In the genomic region with DNA sequence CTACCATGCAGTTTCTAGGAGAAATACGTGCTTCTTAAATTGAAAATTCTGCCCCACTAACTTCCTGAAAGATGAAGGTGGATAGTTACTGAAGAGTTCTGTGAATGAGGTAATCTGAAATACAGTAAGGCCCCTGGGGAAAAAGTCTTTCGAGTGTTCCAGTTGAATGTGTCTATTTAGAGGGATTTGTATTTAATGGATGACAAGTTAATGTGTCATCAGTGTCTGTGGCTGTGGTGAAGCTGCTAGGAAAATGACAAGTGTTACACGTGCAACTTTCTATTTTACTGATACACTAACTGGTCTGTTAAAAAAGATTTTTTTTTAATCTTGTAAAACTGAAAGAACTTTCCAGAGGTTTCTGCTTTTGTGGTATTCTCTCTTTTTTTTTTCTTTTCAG, we compare ENCODE assay signal across 9 cellular contexts.
A peak's percentile ranks its signal among the peaks of the same experiment; 100 is the strongest.
DNase-seq lines count a peak whose midpoint lies in the region; ATAC-seq, FAIRE-seq and TF ChIP-seq lines count a peak whose summit lies in the region.
"Had no signal": no experiment of that assay in that cellular context is flagged by ENCODE, and none has a peak within 500 bp of the region (broad histone marks: within the 10 kb centered on the region; RNA-seq: fewer than 3 reads in every experiment).

No MANE protein-coding gene starts in this region.

- POLR2A ChIA-PET in HepG2 (lab: Yijun Ruan, JAX), result no interaction called here

- 12% methylated on average over 3 of the region's 3 CpGs for WGBS in HepG2 (ENCODE audit: low lambda C conversion rate)
- 64% methylated on average over 3 of the region's 3 CpGs for WGBS in right lobe of liver (ENCODE audit: insufficient coverage, low coverage, low lambda C conversion rate, missing lambda C conversion rate)

- H3K4me1 ChIP-seq in HepG2 (ENCODE audit: insufficient read depth, low read length) (no peaks in the 10 kb centered on the region), right lobe of liver (no peaks in the 10 kb centered on the region)

- peaks cover 13% of the 10 kb centered on the region for H3K4me1 Mint-ChIP-seq in stimulated activated naive CD8-positive, alpha-beta T cell treated with anti-CD3 and anti-CD28 coated beads, Interleukin-15, amount 100 ng/mL, for 72 hours

- H3K4me2 ChIP-seq in HepG2 (ENCODE audit: low read depth, low read length), result no peak overlapping the region

- in situ Hi-C loops in HepG2 (cut with HindIII; ENCODE audit: extremely low pct_ligation_motif_present, low pct_unique_long_range_greater_than_20kb), result no loop called here

- TF ChIP-seq EP300 in HepG2 (IDR thresholded peaks at IDR 0.05; ENCODE audit: low read depth in 2 of 2, low read length in 2 of 2), result no peak
- no peak for TF ChIP-seq EP300 in HepG2 (CRISPR knock-in tag; IDR thresholded peaks at IDR 0.05; ENCODE audit: borderline replicate concordance)

- H3K36me3 ChIP-seq in HepG2 (replicated peaks in 1 of 2; ENCODE audit: control insufficient read depth in 1 of 2, insufficient read depth in 2 of 2, low read length in 2 of 2) (no peaks in the 10 kb centered on the region), right lobe of liver (no peaks in the 10 kb centered on the region)

- no peak for TF ChIP-seq RAD21 in HepG2 (CRISPR knock-in tag; IDR thresholded peaks at IDR 0.05)

- H3K4me3 ChIP-seq in HepG2 (replicated peaks in 1 of 3; ENCODE audit: insufficient read depth in 1 of 3, low read depth in 2 of 3, low read length in 3 of 3) (no peak overlapping the region), right lobe of liver (no peak overlapping the region)

- H3K27ac Mint-ChIP-seq in stimulated activated naive CD8-positive, alpha-beta T cell treated with anti-CD3 and anti-CD28 coated beads, Interleukin-15, amount 100 ng/mL, for 72 hours, result no peak overlapping the region
- H3K27ac Mint-ChIP-seq: CD4-positive, alpha-beta T cell had no signal

- no peak for FAIRE-seq in HepG2 (lab: Jason Lieb, UNC)
- no peak for FAIRE-seq in frontal cortex (lab: Jason Lieb, UNC)

- H3K27ac ChIP-seq in HepG2 (ENCODE audit: extremely low read length, insufficient read depth, low read length) (no peak overlapping the region), right lobe of liver (no peak overlapping the region)

- no peak for TF ChIP-seq POLR2A in HepG2 (IDR thresholded peaks at IDR 0.05; ENCODE audit: insufficient read depth in 1 of 2, low read depth in 2 of 2, low read length in 2 of 2)
- TF ChIP-seq POLR2A in right lobe of liver (IDR thresholded peaks at IDR 0.05), result no peak

- CTCF ChIA-PET in HepG2 (lab: Yijun Ruan, JAX; ENCODE audit: low intra/inter-chr PET ratio, low total read pairs), result no interaction called here

- no peaks in the 10 kb centered on the region for H3K79me2 ChIP-seq in HepG2 (ENCODE audit: insufficient read depth, low read length)

- H3K9me3 Mint-ChIP-seq in stimulated activated naive CD8-positive, alpha-beta T cell treated with anti-CD3 and anti-CD28 coated beads, Interleukin-15, amount 100 ng/mL, for 72 hours, result peaks cover 0 to 4% of the 10 kb centered on the region in 2 donors
- H3K9me3 Mint-ChIP-seq: CD4-positive, alpha-beta T cell had no signal

- H3K27me3 Mint-ChIP-seq in stimulated activated naive CD8-positive, alpha-beta T cell treated with anti-CD3 and anti-CD28 coated beads, Interleukin-15, amount 100 ng/mL, for 72 hours, result peaks cover 8% of the 10 kb centered on the region

- no peak overlapping the region for H2AFZ ChIP-seq in HepG2 (ENCODE audit: low read length)

- DNase-seq in HepG2 (ENCODE audit: low spot score), result no peak
- no peak for DNase-seq in right lobe of liver
- peak; percentile 16 for DNase-seq in SW480 (ENCODE audit: low spot score)
- DNase-seq in stimulated activated naive CD8-positive, alpha-beta T cell treated with anti-CD3 and anti-CD28 coated beads, Interleukin-15, amount 100 ng/mL, for 72 hours, result no peak
- no peak for DNase-seq in GOT3 (lab: John Stamatoyannopoulos, UW)
- DNase-seq in frontal cortex (ENCODE audit: low spot score in 2 of 2), result no peak
- DNase-seq in COR-L47 (lab: John Stamatoyannopoulos, UW), result no peak
- DNase-seq: CD4-positive, alpha-beta T cell had no signal

- H4K20me1 ChIP-seq in HepG2 (ENCODE audit: insufficient read depth, low read length), result no peaks in the 10 kb centered on the region

- intact Hi-C loops in HepG2 (cut with micrococcal nuclease; ENCODE audit: unreplicated experiment) (no loop called here), right lobe of liver (cut with DNase I) (no loop called here)

- ATAC-seq in HepG2 (no peak), right lobe of liver (no peak), HG03103 (IDR thresholded peaks at IDR 0.05; ENCODE audit: low read depth, unreplicated experiment) (peak; percentile 53)
- ATAC-seq in stimulated activated naive CD8-positive, alpha-beta T cell treated with anti-CD3 and anti-CD28 coated beads, Interleukin-15, amount 100 ng/mL, for 72 hours, result peak; percentile 87

- no TSS peak for BruUV-seq in HepG2 (replicated peaks; lab: Mats Ljungman, UMichigan)

- H3K9me3 ChIP-seq in HepG2 (ENCODE audit: low read length) (no peaks in the 10 kb centered on the region), right lobe of liver (no peaks in the 10 kb centered on the region)

- TF ChIP-seq CTCF in HepG2 (CRISPR knock-in tag; IDR thresholded peaks at IDR 0.05) (no peak), right lobe of liver (IDR thresholded peaks at IDR 0.05) (no peak)

- no peaks in the 10 kb centered on the region for H3K27me3 ChIP-seq in HepG2 (ENCODE audit: control insufficient read depth in 1 of 2, insufficient read depth in 2 of 2, low read length in 2 of 2)
- no peaks in the 10 kb centered on the region for H3K27me3 ChIP-seq in right lobe of liver

- no peak overlapping the region for H3K4me3 Mint-ChIP-seq in stimulated activated naive CD8-positive, alpha-beta T cell treated with anti-CD3 and anti-CD28 coated beads, Interleukin-15, amount 100 ng/mL, for 72 hours
- H3K4me3 Mint-ChIP-seq: CD4-positive, alpha-beta T cell had no signal

- no peak overlapping the region for H3K9ac ChIP-seq in HepG2 (ENCODE audit: insufficient read depth, low read depth, low read length)

TF ChIP-seq in HepG2, 621 proteins besides CTCF, POLR2A, EP300 and RAD21:
- TF ChIP-seq RXRA (CRISPR knock-in tag; IDR thresholded peaks at IDR 0.05) (no peak), CREB1 (IDR thresholded peaks at IDR 0.05) (peak; percentile 24; the same call in 1 of the 2 replicates), CREB1 (CRISPR knock-in tag; IDR thresholded peaks at IDR 0.05) (no peak)

Comparison
In these comparisons a context has a peak if more than half of its experiments do, and no peak if none do; other contexts are left out.
1. ATAC-seq: peak in HG03103 (single experiment) and stimulated activated naive CD8-positive, alpha-beta T cell treated with anti-CD3 and anti-CD28 coated beads, Interleukin-15, amount 100 ng/mL, for 72 hours (single experiment); none in HepG2 (single experiment) and right lobe of liver (0 of 4).